8 cellular contexts compared by ENCODE assay signal in genomic region chr15:31483053-31483923, GRCh38.
DNase-seq lines count a peak whose midpoint lies in the region; ATAC-seq and TF ChIP-seq lines count a peak whose summit lies in the region.

No MANE protein-coding gene starts in this region.

- H3K4me2 ChIP-seq in mesenchymal stem cell (ENCODE audit: low read length, poor library complexity, severe bottlenecking), result peak overlapping the region; percentile 45

- H2AK5ac ChIP-seq in mesenchymal stem cell (ENCODE audit: low read length, severe bottlenecking), result no peak overlapping the region

- peaks cover 7% of the 10 kb centered on the region for H3K4me1 ChIP-seq in mesenchymal stem cell (ENCODE audit: control insufficient read depth, insufficient read depth, low read depth, low read length)
- H3K4me1 ChIP-seq in tibial artery, result peaks cover 0 to 12% (median 9%) of the 10 kb centered on the region in 4 donors

- H3K9me3 ChIP-seq in mesenchymal stem cell (ENCODE audit: control insufficient read depth, low read length), result no peaks in the 10 kb centered on the region
- no peaks in the 10 kb centered on the region for H3K9me3 ChIP-seq in tibial artery

- DNase-seq in T-helper 1 cell (peak in 4 of 5 donors; percentile 18 to 50 (median 36)), astrocyte of the hippocampus (ENCODE audit: low read depth, low spot score) (peak; percentile 46), mesenchymal stem cell (no peak), tibial artery (peak in 1 of 2 donors; percentile 61), NCI-H526 treated with DMSO at 0.1 percent for 48 hours (lab: John Stamatoyannopoulos, UW) (no peak), NCI-H2029 treated with DMSO at 0.1 percent for 48 hours (lab: John Stamatoyannopoulos, UW) (no peak), cerebellar cortex (ENCODE audit: low spot score) (no peak)

- no peak overlapping the region for H2BK120ac ChIP-seq in mesenchymal stem cell (ENCODE audit: low read depth, low read length)

- 4% methylated on average over 51 of the region's 138 CpGs for WGBS in mesenchymal stem cell

- no peak overlapping the region for H3K18ac ChIP-seq in mesenchymal stem cell (ENCODE audit: low read depth in 1 of 2, low read length in 2 of 2)

- no peak for TF ChIP-seq CTCF in tibial artery (IDR thresholded peaks at IDR 0.05)

- H2AFZ ChIP-seq in mesenchymal stem cell (ENCODE audit: low read depth, low read length), result peak overlapping the region; percentile 32

- no peak overlapping the region for H2BK5ac ChIP-seq in mesenchymal stem cell (ENCODE audit: low read depth, low read length, poor library complexity, severe bottlenecking)

- peak overlapping the region in 1 of 2 experiments; percentile 9 for H3K23ac ChIP-seq in mesenchymal stem cell (ENCODE audit: low read length in 2 of 2)

- H3K36me3 ChIP-seq in mesenchymal stem cell (ENCODE audit: control insufficient read depth in 1 of 2, insufficient read depth in 2 of 2, low read depth in 1 of 2, low read length in 2 of 2) (peaks cover 0 to 2% of the 10 kb centered on the region in 2 experiments), tibial artery (no peaks in the 10 kb centered on the region)

- peak overlapping the region; percentile 38 for H4K8ac ChIP-seq in mesenchymal stem cell (ENCODE audit: low read length)

- H3K14ac ChIP-seq in mesenchymal stem cell (ENCODE audit: low read length in 2 of 2), result no peak overlapping the region

- H3K4me3 ChIP-seq in mesenchymal stem cell (ENCODE audit: insufficient read depth in 1 of 2, low read depth in 1 of 2, low read length in 2 of 2) (peak overlapping the region; percentile 40 to 41), tibial artery (peak overlapping the region; percentile 25 to 43)

- H3K27ac ChIP-seq in mesenchymal stem cell (ENCODE audit: low read length, poor library complexity, severe bottlenecking) (no peak overlapping the region), tibial artery (no peak overlapping the region)

- H2BK15ac ChIP-seq in mesenchymal stem cell (ENCODE audit: low read depth, poor library complexity, severe bottlenecking), result no peak overlapping the region

- no peaks in the 10 kb centered on the region for H3K79me1 ChIP-seq in mesenchymal stem cell (replicated peaks; ENCODE audit: low read length, poor library complexity, severe bottlenecking)

- intact Hi-C loops in tibial artery (cut with DNase I; ENCODE audit: low total_unique reads), result no loop called here

- H3K27me3 ChIP-seq in mesenchymal stem cell (ENCODE audit: control insufficient read depth in 1 of 2, insufficient read depth in 1 of 2, low read length in 2 of 2) (peaks cover 17 to 63% of the 10 kb centered on the region in 2 experiments), tibial artery (peaks cover 0 to 27% of the 10 kb centered on the region in 2 donors)

- ATAC-seq in HG03442 (IDR thresholded peaks at IDR 0.05; ENCODE audit: unreplicated experiment), result no peak

- no peak overlapping the region for H3K4ac ChIP-seq in mesenchymal stem cell (ENCODE audit: low read depth in 1 of 2, low read length in 2 of 2)

- no peak overlapping the region for H4K91ac ChIP-seq in mesenchymal stem cell (ENCODE audit: low read length)

- H3K9ac ChIP-seq in mesenchymal stem cell (ENCODE audit: low read length), result no peak overlapping the region

- no peak overlapping the region for H2BK12ac ChIP-seq in mesenchymal stem cell (ENCODE audit: low read length in 2 of 2)

Comparison
In these comparisons a context has a peak if more than half of its experiments do, and no peak if none do; other contexts are left out.
1. DNase-seq: peak in T-helper 1 cell (4 of 5) and astrocyte of the hippocampus (single experiment); none in mesenchymal stem cell (single experiment), NCI-H526 treated with DMSO at 0.1 percent for 48 hours (single experiment), NCI-H2029 treated with DMSO at 0.1 percent for 48 hours (single experiment) and cerebellar cortex (single experiment).